1 cellular context compared by ENCODE assay signal in the genomic region with DNA sequence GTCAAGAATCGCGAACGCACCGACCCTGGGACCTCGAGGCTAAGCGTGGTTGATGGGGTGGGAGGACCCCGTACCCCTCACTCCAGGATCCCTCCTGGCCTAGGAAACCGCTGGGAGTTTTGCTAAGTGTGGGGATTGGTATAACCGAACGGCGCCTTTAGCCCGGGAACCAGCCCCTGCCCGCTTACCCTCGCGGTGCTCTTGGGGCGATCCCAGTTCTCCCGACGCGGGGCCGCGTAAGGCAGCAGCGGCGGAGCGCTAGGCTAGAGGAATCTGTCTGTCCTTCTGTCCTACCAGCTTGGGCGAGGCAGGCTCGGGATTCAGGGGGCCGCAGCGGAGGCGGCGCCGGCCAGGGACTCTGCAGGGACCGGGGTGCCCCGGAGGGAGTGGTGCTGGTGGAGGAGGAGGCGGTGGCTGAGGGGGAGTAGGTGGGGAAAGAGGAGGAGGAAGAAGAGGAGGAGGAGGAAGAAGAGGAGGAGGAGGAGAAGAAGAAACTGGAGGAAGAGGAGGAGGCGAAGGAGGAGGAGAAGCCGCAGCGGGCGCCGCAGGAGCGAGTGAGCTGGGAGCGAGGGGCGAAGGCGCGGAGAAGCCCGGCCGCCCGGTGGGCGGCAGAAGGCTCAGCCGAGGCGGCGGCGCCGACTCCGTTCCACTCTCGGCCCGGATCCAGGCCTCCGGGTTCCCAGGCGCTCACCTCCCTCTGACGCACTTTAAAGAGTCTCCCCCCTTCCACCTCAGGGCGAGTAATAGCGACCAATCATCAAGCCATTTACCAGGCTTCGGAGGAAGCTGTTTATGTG.
TF ChIP-seq lines count a peak whose summit lies in the region.

No MANE protein-coding gene starts in this region.

TF ChIP-seq in HEK293, 187 proteins besides CTCF, POLR2A, EP300 and RAD21 (continued from another document and continues in another):
- TF ChIP-seq, protein P1, sequence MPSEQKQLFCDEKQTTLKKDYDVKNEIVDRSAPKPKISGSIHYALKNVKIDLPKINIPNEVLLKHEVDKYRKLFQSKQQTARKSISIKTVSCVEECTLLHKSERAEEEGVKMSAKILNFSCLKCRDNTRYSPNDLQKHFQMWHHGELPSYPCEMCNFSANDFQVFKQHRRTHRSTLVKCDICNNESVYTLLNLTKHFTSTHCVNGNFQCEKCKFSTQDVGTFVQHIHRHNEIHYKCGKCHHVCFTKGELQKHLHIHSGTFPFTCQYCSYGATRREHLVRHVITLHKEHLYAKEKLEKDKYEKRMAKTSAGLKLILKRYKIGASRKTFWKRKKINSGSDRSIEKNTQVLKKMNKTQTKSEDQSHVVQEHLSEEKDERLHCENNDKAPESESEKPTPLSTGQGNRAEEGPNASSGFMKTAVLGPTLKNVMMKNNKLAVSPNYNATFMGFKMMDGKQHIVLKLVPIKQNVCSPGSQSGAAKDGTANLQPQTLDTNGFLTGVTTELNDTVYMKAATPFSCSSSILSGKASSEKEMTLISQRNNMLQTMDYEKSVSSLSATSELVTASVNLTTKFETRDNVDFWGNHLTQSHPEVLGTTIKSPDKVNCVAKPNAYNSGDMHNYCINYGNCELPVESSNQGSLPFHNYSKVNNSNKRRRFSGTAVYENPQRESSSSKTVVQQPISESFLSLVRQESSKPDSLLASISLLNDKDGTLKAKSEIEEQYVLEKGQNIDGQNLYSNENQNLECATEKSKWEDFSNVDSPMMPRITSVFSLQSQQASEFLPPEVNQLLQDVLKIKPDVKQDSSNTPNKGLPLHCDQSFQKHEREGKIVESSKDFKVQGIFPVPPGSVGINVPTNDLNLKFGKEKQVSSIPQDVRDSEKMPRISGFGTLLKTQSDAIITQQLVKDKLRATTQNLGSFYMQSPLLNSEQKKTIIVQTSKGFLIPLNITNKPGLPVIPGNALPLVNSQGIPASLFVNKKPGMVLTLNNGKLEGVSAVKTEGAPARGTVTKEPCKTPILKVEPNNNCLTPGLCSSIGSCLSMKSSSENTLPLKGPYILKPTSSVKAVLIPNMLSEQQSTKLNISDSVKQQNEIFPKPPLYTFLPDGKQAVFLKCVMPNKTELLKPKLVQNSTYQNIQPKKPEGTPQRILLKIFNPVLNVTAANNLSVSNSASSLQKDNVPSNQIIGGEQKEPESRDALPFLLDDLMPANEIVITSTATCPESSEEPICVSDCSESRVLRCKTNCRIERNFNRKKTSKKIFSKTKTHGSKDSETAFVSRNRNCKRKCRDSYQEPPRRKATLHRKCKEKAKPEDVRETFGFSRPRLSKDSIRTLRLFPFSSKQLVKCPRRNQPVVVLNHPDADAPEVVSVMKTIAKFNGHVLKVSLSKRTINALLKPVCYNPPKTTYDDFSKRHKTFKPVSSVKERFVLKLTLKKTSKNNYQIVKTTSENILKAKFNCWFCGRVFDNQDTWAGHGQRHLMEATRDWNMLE (tag by site-specific recombination; conservative IDR thresholded peaks at IDR 0.05; ENCODE audit: low read depth), result 0 out of 2 replicates have a peak, but pooled peaks have one; percentile 32
- TF ChIP-seq, protein P2, sequence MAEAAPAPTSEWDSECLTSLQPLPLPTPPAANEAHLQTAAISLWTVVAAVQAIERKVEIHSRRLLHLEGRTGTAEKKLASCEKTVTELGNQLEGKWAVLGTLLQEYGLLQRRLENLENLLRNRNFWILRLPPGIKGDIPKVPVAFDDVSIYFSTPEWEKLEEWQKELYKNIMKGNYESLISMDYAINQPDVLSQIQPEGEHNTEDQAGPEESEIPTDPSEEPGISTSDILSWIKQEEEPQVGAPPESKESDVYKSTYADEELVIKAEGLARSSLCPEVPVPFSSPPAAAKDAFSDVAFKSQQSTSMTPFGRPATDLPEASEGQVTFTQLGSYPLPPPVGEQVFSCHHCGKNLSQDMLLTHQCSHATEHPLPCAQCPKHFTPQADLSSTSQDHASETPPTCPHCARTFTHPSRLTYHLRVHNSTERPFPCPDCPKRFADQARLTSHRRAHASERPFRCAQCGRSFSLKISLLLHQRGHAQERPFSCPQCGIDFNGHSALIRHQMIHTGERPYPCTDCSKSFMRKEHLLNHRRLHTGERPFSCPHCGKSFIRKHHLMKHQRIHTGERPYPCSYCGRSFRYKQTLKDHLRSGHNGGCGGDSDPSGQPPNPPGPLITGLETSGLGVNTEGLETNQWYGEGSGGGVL (tag by site-specific recombination; IDR thresholded peaks at IDR 0.05), result peak; percentile 90
- TF ChIP-seq GLIS2 (tag by site-specific recombination; IDR thresholded peaks at IDR 0.05), result peak; percentile 65
- TF ChIP-seq, protein P3, sequence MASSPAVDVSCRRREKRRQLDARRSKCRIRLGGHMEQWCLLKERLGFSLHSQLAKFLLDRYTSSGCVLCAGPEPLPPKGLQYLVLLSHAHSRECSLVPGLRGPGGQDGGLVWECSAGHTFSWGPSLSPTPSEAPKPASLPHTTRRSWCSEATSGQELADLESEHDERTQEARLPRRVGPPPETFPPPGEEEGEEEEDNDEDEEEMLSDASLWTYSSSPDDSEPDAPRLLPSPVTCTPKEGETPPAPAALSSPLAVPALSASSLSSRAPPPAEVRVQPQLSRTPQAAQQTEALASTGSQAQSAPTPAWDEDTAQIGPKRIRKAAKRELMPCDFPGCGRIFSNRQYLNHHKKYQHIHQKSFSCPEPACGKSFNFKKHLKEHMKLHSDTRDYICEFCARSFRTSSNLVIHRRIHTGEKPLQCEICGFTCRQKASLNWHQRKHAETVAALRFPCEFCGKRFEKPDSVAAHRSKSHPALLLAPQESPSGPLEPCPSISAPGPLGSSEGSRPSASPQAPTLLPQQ (tag by site-specific recombination; IDR thresholded peaks at IDR 0.05), result peak; percentile 70
- TF ChIP-seq ZNF514 (tag by site-specific recombination; IDR thresholded peaks at IDR 0.05), result no peak
- TF ChIP-seq ZNF585B (tag by site-specific recombination; IDR thresholded peaks at IDR 0.05), result no peak
- TF ChIP-seq ZBTB1 (tag by site-specific recombination; IDR thresholded peaks at IDR 0.05), result peak; percentile 80; the same call in 1 of the 2 replicates
- TF ChIP-seq ZNF707 (tag by site-specific recombination; IDR thresholded peaks at IDR 0.05), result no peak
- peak; percentile 100 for TF ChIP-seq EGR2 (tag by site-specific recombination; IDR thresholded peaks at IDR 0.05; ENCODE audit: low read depth)
- peak; percentile 71 for TF ChIP-seq ZNF501 (tag by site-specific recombination; IDR thresholded peaks at IDR 0.05)
- TF ChIP-seq ZNF600 (tag by site-specific recombination; IDR thresholded peaks at IDR 0.05), result peak; percentile 99
- no peak for TF ChIP-seq ZNF19 (tag by site-specific recombination; IDR thresholded peaks at IDR 0.05; ENCODE audit: low read depth)
- no peak for TF ChIP-seq HOXD13 (CRISPR knock-in tag; IDR thresholded peaks at IDR 0.05; ENCODE audit: borderline replicate concordance)
- peak; percentile 93 for TF ChIP-seq ZNF341 (tag by site-specific recombination; IDR thresholded peaks at IDR 0.05; ENCODE audit: low read depth)
- TF ChIP-seq TCF7L2 (IDR thresholded peaks at IDR 0.05; ENCODE audit: borderline replicate concordance, low read depth, low read length), result peak; percentile 81
- TF ChIP-seq KLF1 (tag by site-specific recombination; IDR thresholded peaks at IDR 0.05), result peak; percentile 69
- TF ChIP-seq ZNF266 (tag by site-specific recombination; IDR thresholded peaks at IDR 0.05; ENCODE audit: low read depth), result peak; percentile 39; the same call in 1 of the 2 replicates
- TF ChIP-seq, protein P4, sequence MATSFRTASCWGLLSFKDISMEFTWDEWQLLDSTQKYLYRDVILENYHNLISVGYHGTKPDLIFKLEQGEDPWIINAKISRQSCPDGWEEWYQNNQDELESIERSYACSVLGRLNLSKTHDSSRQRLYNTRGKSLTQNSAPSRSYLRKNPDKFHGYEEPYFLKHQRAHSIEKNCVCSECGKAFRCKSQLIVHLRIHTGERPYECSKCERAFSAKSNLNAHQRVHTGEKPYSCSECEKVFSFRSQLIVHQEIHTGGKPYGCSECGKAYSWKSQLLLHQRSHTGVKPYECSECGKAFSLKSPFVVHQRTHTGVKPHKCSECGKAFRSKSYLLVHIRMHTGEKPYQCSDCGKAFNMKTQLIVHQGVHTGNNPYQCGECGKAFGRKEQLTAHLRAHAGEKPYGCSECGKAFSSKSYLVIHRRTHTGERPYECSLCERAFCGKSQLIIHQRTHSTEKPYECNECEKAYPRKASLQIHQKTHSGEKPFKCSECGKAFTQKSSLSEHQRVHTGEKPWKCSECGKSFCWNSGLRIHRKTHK (tag by site-specific recombination; IDR thresholded peaks at IDR 0.05), result no peak
- no peak for TF ChIP-seq ZNF830 (tag by site-specific recombination; IDR thresholded peaks at IDR 0.05; ENCODE audit: low read depth)
- TF ChIP-seq ZBTB20 (tag by site-specific recombination; IDR thresholded peaks at IDR 0.05), result peak; percentile 100
- TF ChIP-seq, protein P5, sequence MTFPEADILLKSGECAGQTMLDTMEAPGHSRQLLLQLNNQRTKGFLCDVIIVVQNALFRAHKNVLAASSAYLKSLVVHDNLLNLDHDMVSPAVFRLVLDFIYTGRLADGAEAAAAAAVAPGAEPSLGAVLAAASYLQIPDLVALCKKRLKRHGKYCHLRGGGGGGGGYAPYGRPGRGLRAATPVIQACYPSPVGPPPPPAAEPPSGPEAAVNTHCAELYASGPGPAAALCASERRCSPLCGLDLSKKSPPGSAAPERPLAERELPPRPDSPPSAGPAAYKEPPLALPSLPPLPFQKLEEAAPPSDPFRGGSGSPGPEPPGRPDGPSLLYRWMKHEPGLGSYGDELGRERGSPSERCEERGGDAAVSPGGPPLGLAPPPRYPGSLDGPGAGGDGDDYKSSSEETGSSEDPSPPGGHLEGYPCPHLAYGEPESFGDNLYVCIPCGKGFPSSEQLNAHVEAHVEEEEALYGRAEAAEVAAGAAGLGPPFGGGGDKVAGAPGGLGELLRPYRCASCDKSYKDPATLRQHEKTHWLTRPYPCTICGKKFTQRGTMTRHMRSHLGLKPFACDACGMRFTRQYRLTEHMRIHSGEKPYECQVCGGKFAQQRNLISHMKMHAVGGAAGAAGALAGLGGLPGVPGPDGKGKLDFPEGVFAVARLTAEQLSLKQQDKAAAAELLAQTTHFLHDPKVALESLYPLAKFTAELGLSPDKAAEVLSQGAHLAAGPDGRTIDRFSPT (tag by site-specific recombination; IDR thresholded peaks at IDR 0.05), result peak; percentile 78
- peak; percentile 90 for TF ChIP-seq ZNF324 (tag by site-specific recombination; IDR thresholded peaks at IDR 0.05)
- peak; percentile 3; the same call in 1 of the 2 replicates for TF ChIP-seq ZNF654 (tag by site-specific recombination; IDR thresholded peaks at IDR 0.05; ENCODE audit: low read depth)
- TF ChIP-seq, protein P6, sequence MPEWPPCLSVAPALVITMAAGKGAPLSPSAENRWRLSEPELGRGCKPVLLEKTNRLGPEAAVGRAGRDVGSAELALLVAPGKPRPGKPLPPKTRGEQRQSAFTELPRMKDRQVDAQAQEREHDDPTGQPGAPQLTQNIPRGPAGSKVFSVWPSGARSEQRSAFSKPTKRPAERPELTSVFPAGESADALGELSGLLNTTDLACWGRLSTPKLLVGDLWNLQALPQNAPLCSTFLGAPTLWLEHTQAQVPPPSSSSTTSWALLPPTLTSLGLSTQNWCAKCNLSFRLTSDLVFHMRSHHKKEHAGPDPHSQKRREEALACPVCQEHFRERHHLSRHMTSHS (tag by site-specific recombination; IDR thresholded peaks at IDR 0.05), result no peak
- TF ChIP-seq KLF10 (tag by site-specific recombination; IDR thresholded peaks at IDR 0.05), result peak; percentile 84
- no peak for TF ChIP-seq SCRT2 (tag by site-specific recombination; IDR thresholded peaks at IDR 0.05)
- TF ChIP-seq ZBTB8A (tag by site-specific recombination; IDR thresholded peaks at IDR 0.05), result peak; percentile 99
- peak; percentile 83 for TF ChIP-seq ZBTB17 (tag by site-specific recombination; IDR thresholded peaks at IDR 0.05)
- peak; percentile 98 for TF ChIP-seq ZBTB48 (tag by site-specific recombination; IDR thresholded peaks at IDR 0.05)
- 0 out of 2 replicates have a peak, but pooled peaks have one; percentile 15 for TF ChIP-seq ZNF610 (tag by site-specific recombination; IDR thresholded peaks at IDR 0.05; ENCODE audit: borderline replicate concordance)
- TF ChIP-seq, protein P7, sequence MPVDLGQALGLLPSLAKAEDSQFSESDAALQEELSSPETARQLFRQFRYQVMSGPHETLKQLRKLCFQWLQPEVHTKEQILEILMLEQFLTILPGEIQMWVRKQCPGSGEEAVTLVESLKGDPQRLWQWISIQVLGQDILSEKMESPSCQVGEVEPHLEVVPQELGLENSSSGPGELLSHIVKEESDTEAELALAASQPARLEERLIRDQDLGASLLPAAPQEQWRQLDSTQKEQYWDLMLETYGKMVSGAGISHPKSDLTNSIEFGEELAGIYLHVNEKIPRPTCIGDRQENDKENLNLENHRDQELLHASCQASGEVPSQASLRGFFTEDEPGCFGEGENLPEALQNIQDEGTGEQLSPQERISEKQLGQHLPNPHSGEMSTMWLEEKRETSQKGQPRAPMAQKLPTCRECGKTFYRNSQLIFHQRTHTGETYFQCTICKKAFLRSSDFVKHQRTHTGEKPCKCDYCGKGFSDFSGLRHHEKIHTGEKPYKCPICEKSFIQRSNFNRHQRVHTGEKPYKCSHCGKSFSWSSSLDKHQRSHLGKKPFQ (tag by site-specific recombination; IDR thresholded peaks at IDR 0.05), result peak; percentile 58; the same call in 1 of the 2 replicates
- no peak for TF ChIP-seq HOXA7 (CRISPR knock-in tag; IDR thresholded peaks at IDR 0.05; ENCODE audit: borderline replicate concordance)
- TF ChIP-seq ZNF138 (tag by site-specific recombination; IDR thresholded peaks at IDR 0.05; ENCODE audit: borderline replicate concordance), result no peak
- TF ChIP-seq ZNF792 (tag by site-specific recombination; IDR thresholded peaks at IDR 0.05), result no peak
- TF ChIP-seq, protein P8, sequence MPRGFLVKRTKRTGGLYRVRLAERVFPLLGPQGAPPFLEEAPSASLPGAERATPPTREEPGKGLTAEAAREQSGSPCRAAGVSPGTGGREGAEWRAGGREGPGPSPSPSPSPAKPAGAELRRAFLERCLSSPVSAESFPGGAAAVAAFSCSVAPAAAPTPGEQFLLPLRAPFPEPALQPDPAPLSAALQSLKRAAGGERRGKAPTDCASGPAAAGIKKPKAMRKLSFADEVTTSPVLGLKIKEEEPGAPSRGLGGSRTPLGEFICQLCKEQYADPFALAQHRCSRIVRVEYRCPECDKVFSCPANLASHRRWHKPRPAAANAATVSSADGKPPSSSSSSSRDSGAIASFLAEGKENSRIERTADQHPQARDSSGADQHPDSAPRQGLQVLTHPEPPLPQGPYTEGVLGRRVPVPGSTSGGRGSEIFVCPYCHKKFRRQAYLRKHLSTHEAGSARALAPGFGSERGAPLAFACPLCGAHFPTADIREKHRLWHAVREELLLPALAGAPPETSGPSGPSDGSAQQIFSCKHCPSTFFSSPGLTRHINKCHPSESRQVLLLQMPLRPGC (tag by site-specific recombination; IDR thresholded peaks at IDR 0.05), result peak; percentile 91
- TF ChIP-seq KLF8 (tag by site-specific recombination; IDR thresholded peaks at IDR 0.05), result peak; percentile 97
- TF ChIP-seq ZNF391 (tag by site-specific recombination; IDR thresholded peaks at IDR 0.05; ENCODE audit: borderline replicate concordance, low read depth), result peak; percentile 64; the same call in 1 of the 2 replicates
- TF ChIP-seq IKZF3 (tag by site-specific recombination; IDR thresholded peaks at IDR 0.05), result peak; percentile 79
- peak; percentile 81; the same call in 1 of the 2 replicates for TF ChIP-seq ZNF394 (tag by site-specific recombination; IDR thresholded peaks at IDR 0.05; ENCODE audit: borderline replicate concordance)
- peak; percentile 49; the same call in 1 of the 2 replicates for TF ChIP-seq YY2 (tag by site-specific recombination; IDR thresholded peaks at IDR 0.05)
